In genomic region chr3:120438216-120438615, GRCh38 we compare ENCODE assay signal across 23 cellular contexts. TPM values are rescaled to one million over a fixed set of nuclear protein-coding genes. Genes with fewer than 3 reads are reported as not detected.
A peak's percentile ranks its signal among the peaks of the same experiment; 100 is the strongest.
DNase-seq lines count a peak whose midpoint lies in the region; ATAC-seq and TF ChIP-seq lines count a peak whose summit lies in the region.
"Had no signal": no experiment of that assay in that cellular context is flagged by ENCODE, and none has a peak within 500 bp of the region (broad histone marks: within the 10 kb centered on the region; RNA-seq: fewer than 3 reads in every experiment).

No MANE protein-coding gene starts in this region.

- H3K4me1 ChIP-seq in ACC112 (ENCODE audit: control insufficient read depth, insufficient read depth, low read length, unreplicated experiment) (peaks cover 91% of the 10 kb centered on the region), ascending aorta (peaks cover 30 to 87% of the 10 kb centered on the region in 2 donors), hepatocyte (ENCODE audit: insufficient read depth) (peaks cover 33% of the 10 kb centered on the region), skeletal muscle tissue (ENCODE audit: control insufficient read depth in 3 of 3, insufficient read depth in 3 of 3, low read length in 3 of 3) (peaks cover 27 to 30% (median 27%) of the 10 kb centered on the region in 3 donors)
- H3K4me1 ChIP-seq in CD4-positive, alpha-beta memory T cell (ENCODE audit: insufficient read depth, low read length): no peaks in the 10 kb centered on the region

- intact Hi-C loops in ascending aorta (cut with DNase I): loop anchor here (2.0 to 5.0 kb wide), 2 partner anchors 19 to 341 kb away; no protein-coding TSS in a partner anchor
- intact Hi-C loops in CD4-positive, alpha-beta memory T cell (cut with micrococcal nuclease): no loop called here

- H3K9me3 ChIP-seq in ascending aorta (no peaks in the 10 kb centered on the region), hepatocyte (ENCODE audit: low read depth) (no peaks in the 10 kb centered on the region), skeletal muscle tissue (ENCODE audit: control insufficient read depth in 3 of 3, low read length in 3 of 3) (no peaks in the 10 kb centered on the region)
- no peaks in the 10 kb centered on the region for H3K9me3 ChIP-seq in CD4-positive, alpha-beta memory T cell (ENCODE audit: control insufficient read depth in 1 of 2, low read length in 2 of 2)
- H3K9me3 ChIP-seq: ovary, SJSA1, testis had no signal

- H3K79me2 ChIP-seq in ACC112 (ENCODE audit: control insufficient read depth, insufficient read depth, low read length, unreplicated experiment) (peaks cover 95% of the 10 kb centered on the region), hepatocyte (peaks cover 73% of the 10 kb centered on the region)

- H3K4me2 ChIP-seq in hepatocyte: peak overlapping the region; percentile 66

- no peaks in the 10 kb centered on the region for H3K36me3 Mint-ChIP-seq in CD4-positive, alpha-beta memory T cell
- H3K36me3 Mint-ChIP-seq: CD4-positive, CD25-positive, alpha-beta regulatory T cell had no signal

- POLR2A ChIA-PET in CD4-positive, alpha-beta memory T cell (lab: Charles Lee; ENCODE audit: partially characterized antibody): no interaction called here

- no peak overlapping the region for H3K9ac ChIP-seq in skeletal muscle tissue (ENCODE audit: low read depth in 1 of 3, low read length in 3 of 3)

- ATAC-seq in GM19455 (IDR thresholded peaks at IDR 0.05; ENCODE audit: unreplicated experiment): no peak
- ATAC-seq: activated CD4-positive, alpha-beta T cell treated with anti-CD3 and anti-CD28 coated beads for 36 hours; activated T-helper 17 cell treated with anti-CD3 and anti-CD28 coated beads, Interleukin-2, amount 50 U/mL, for 72 hours; effector memory CD8-positive, alpha-beta T cell had no signal

- H3K27me3 ChIP-seq in ACC112 (ENCODE audit: insufficient read depth, low read length) (no peaks in the 10 kb centered on the region), ascending aorta (no peaks in the 10 kb centered on the region), hepatocyte (no peaks in the 10 kb centered on the region), skeletal muscle tissue (ENCODE audit: control insufficient read depth in 3 of 3, insufficient read depth in 3 of 3, low read length in 3 of 3) (no peaks in the 10 kb centered on the region)
- no peaks in the 10 kb centered on the region for H3K27me3 ChIP-seq in CD4-positive, alpha-beta memory T cell (ENCODE audit: insufficient read depth, low read length)
- H3K27me3 ChIP-seq: ovary, SJSA1, testis had no signal

- no peak overlapping the region for H3K27ac Mint-ChIP-seq in CD4-positive, alpha-beta memory T cell
- H3K27ac Mint-ChIP-seq: activated CD4-positive, alpha-beta T cell treated with anti-CD3 and anti-CD28 coated beads for 36 hours; activated T-helper 17 cell treated with anti-CD3 and anti-CD28 coated beads, Interleukin-2, amount 50 U/mL, for 72 hours; CD4-positive, CD25-positive, alpha-beta regulatory T cell; effector memory CD8-positive, alpha-beta T cell had no signal

- no peaks in the 10 kb centered on the region for H3K4me1 Mint-ChIP-seq in CD4-positive, alpha-beta memory T cell
- H3K4me1 Mint-ChIP-seq: activated CD4-positive, alpha-beta T cell treated with anti-CD3 and anti-CD28 coated beads for 36 hours; activated T-helper 17 cell treated with anti-CD3 and anti-CD28 coated beads, Interleukin-2, amount 50 U/mL, for 72 hours; CD4-positive, CD25-positive, alpha-beta regulatory T cell; central memory CD8-positive, alpha-beta T cell had no signal

- CTCF ChIA-PET in CD4-positive, alpha-beta memory T cell (lab: Charles Lee; ENCODE audit: partially characterized antibody): no interaction called here

- H3K9me2 ChIP-seq in hepatocyte (replicated peaks; ENCODE audit: insufficient read depth): no peaks in the 10 kb centered on the region

- H3K27ac ChIP-seq in ACC112 (ENCODE audit: low read depth, low read length): peak overlapping the region; percentile 87
- H3K27ac ChIP-seq in ascending aorta: peak overlapping the region; percentile 80 to 88
- peak overlapping the region; percentile 92 for H3K27ac ChIP-seq in hepatocyte
- peak overlapping the region; percentile 63 for H3K27ac ChIP-seq in skeletal muscle tissue (ENCODE audit: low read depth, low read length)
- H3K27ac ChIP-seq in CD4-positive, alpha-beta memory T cell (ENCODE audit: low read depth, low read length): no peak overlapping the region

- H2AFZ ChIP-seq in ACC112 (ENCODE audit: low read length, unreplicated experiment) (no peak overlapping the region), hepatocyte (no peak overlapping the region)

- DNase-seq in ascending aorta (ENCODE audit: low spot score in 2 of 2) (no peak), hepatocyte (ENCODE audit: low spot score) (no peak), pons (ENCODE audit: low spot score) (no peak), NCI-H1048 (lab: John Stamatoyannopoulos, UW) (no peak)
- no peak for DNase-seq in CD4-positive, alpha-beta memory T cell
- DNase-seq: activated CD4-positive, alpha-beta T cell treated with anti-CD3 and anti-CD28 coated beads for 36 hours; CD4-positive, CD25-positive, alpha-beta regulatory T cell; DMS79; effector memory CD8-positive, alpha-beta T cell; NCI-H1105 treated with DMSO at 0.1 percent for 48 hours; NCI-H2171; NCI-H774; OCI-M1; stimulated activated CD4-positive, alpha-beta T cell treated with anti-CD3 and anti-CD28 coated beads, Interleukin-4, amount 100 ng/mL, for 4 hours had no signal

- H3K36me3 ChIP-seq in ACC112 (ENCODE audit: insufficient read depth, low read length) (peaks cover 44% of the 10 kb centered on the region), ascending aorta (peaks cover 0 to 17% of the 10 kb centered on the region in 2 donors), hepatocyte (replicated peaks; ENCODE audit: insufficient read depth, low read depth) (no peaks in the 10 kb centered on the region), skeletal muscle tissue (ENCODE audit: control insufficient read depth in 3 of 3, insufficient read depth in 3 of 3, low read length in 3 of 3) (peaks cover 0 to 4% (median 2%) of the 10 kb centered on the region in 3 donors)
- no peaks in the 10 kb centered on the region for H3K36me3 ChIP-seq in CD4-positive, alpha-beta memory T cell (ENCODE audit: insufficient read depth, low read length)
- H3K36me3 ChIP-seq: ovary had no signal

- 90% methylated on average over 4 of the region's 4 CpGs for WGBS in hepatocyte (ENCODE audit: low lambda C conversion rate, missing lambda C conversion rate)

- TF ChIP-seq CTCF in ascending aorta (IDR thresholded peaks at IDR 0.05) (no peak), hepatocyte (IDR thresholded peaks at IDR 0.05; ENCODE audit: poor library complexity) (no peak)

- no peak overlapping the region for H3K4me3 Mint-ChIP-seq in CD4-positive, alpha-beta memory T cell
- H3K4me3 Mint-ChIP-seq: activated CD4-positive, alpha-beta T cell treated with anti-CD3 and anti-CD28 coated beads for 36 hours; activated T-helper 17 cell treated with anti-CD3 and anti-CD28 coated beads, Interleukin-2, amount 50 U/mL, for 72 hours; CD4-positive, CD25-positive, alpha-beta regulatory T cell; central memory CD8-positive, alpha-beta T cell; effector memory CD8-positive, alpha-beta T cell had no signal

- H3K9me3 Mint-ChIP-seq in CD4-positive, alpha-beta memory T cell: no peaks in the 10 kb centered on the region
- H3K9me3 Mint-ChIP-seq: activated T-helper 17 cell treated with anti-CD3 and anti-CD28 coated beads, Interleukin-2, amount 50 U/mL, for 72 hours; CD4-positive, CD25-positive, alpha-beta regulatory T cell; central memory CD8-positive, alpha-beta T cell; effector memory CD8-positive, alpha-beta T cell had no signal

- peaks cover 6 to 18% of the 10 kb centered on the region in 2 donors for H3K27me3 Mint-ChIP-seq in CD4-positive, alpha-beta memory T cell

- H3K4me3 ChIP-seq in ACC112 (ENCODE audit: low read depth, low read length) (peak overlapping the region; percentile 19; the same call in 1 of the 2 replicates), ascending aorta (peak overlapping the region; percentile 11 to 23), hepatocyte (no peak overlapping the region), skeletal muscle tissue (ENCODE audit: low read length in 3 of 3) (no peak overlapping the region)
- H3K4me3 ChIP-seq in CD4-positive, alpha-beta memory T cell (ENCODE audit: low read length in 2 of 2): no peak overlapping the region
- H3K4me3 ChIP-seq: ovary, SJSA1, testis had no signal

- H4K20me1 ChIP-seq in hepatocyte (ENCODE audit: insufficient read depth, poor library complexity, severe bottlenecking): peaks cover 4% of the 10 kb centered on the region

RNA-seq across cellular contexts. Expression of gene FSTL1, which starts 12.6 kb away (rescaled TPM):
- total RNA-seq in ascending aorta: 790 TPM
- total RNA-seq in hepatocyte: 344 and 390 TPM in 2 replicates
- polyA plus RNA-seq in hepatocyte: 183 and 195 TPM in 2 replicates
- 377 TPM for total RNA-seq in skeletal muscle tissue
- total RNA-seq in CD4-positive, alpha-beta memory T cell: under 1 TPM in 1 of 2 experiments, not detected in 1; 0.47 TPM
- not detected for polyA plus RNA-seq in CD4-positive, alpha-beta memory T cell
- total RNA-seq: HT-29 had no signal
- polyA plus RNA-seq: CD4-positive, CD25-positive, alpha-beta regulatory T cell had no signal

Comparison
In these comparisons a context has a peak if more than half of its experiments do, and no peak if none do; other contexts are left out.
1. H3K4me3 ChIP-seq: peak in ACC112 (single experiment) and ascending aorta (2 of 2); none in hepatocyte (single experiment), skeletal muscle tissue (0 of 3) and CD4-positive, alpha-beta memory T cell (0 of 2).
2. RNA of gene FSTL1, which starts 12.6 kb away (total RNA-seq): 790 TPM in ascending aorta (single experiment), 344 to 390 TPM in hepatocyte and 377 TPM in skeletal muscle tissue (single experiment); 0.47 TPM in CD4-positive, alpha-beta memory T cell; every median in the first group is over 100 times any median in the second.